ENCODE assay signal across 8 cellular contexts in genomic region chr2:37656512-37657423, GRCh38. TPM values are rescaled to one million over a fixed set of nuclear protein-coding genes. Genes with fewer than 3 reads are reported as not detected.
A peak's percentile ranks its signal among the peaks of the same experiment; 100 is the strongest.
DNase-seq lines count a peak whose midpoint lies in the region; ATAC-seq and TF ChIP-seq lines count a peak whose summit lies in the region.

No MANE protein-coding gene starts in this region.

- peaks cover 58% of the 10 kb centered on the region for H3K4me1 ChIP-seq in effector memory CD4-positive, alpha-beta T cell (ENCODE audit: control insufficient read depth, insufficient read depth, low read length, poor library complexity, severe bottlenecking)
- H3K4me1 ChIP-seq in trophoblast cell (ENCODE audit: control insufficient read depth in 1 of 2, insufficient read depth in 2 of 2, low read length in 2 of 2): peaks cover 32 to 45% of the 10 kb centered on the region in 2 experiments

- H4K12ac ChIP-seq in trophoblast cell (ENCODE audit: low read depth, low read length): no peak overlapping the region

- H3K79me1 ChIP-seq in trophoblast cell (ENCODE audit: low read length): peaks cover 12% of the 10 kb centered on the region

- H3K18ac ChIP-seq in trophoblast cell (ENCODE audit: low read length): peak overlapping the region; percentile 62

- H2BK12ac ChIP-seq in trophoblast cell (ENCODE audit: low read length): no peak overlapping the region

- peak overlapping the region; percentile 47 for H3K14ac ChIP-seq in trophoblast cell (ENCODE audit: low read length)

- DNase-seq in ELF-1 (ENCODE audit: low read depth, low spot score) (peak; percentile 50), NCI-H2196 treated with DMSO at 0.1 percent for 48 hours (lab: John Stamatoyannopoulos, UW; ENCODE audit: unreplicated experiment) (peak; percentile 14), trophoblast cell (peak in 1 of 2 donors; percentile 45), GF-D8 (lab: John Stamatoyannopoulos, UW) (no peak), GM20000 (ENCODE audit: low spot score) (no peak)
- no peak for DNase-seq in effector memory CD4-positive, alpha-beta T cell
- no peak for DNase-seq in stimulated activated CD4-positive, alpha-beta T cell treated with anti-CD3 and anti-CD28 coated beads, Interleukin-2, amount 100 ng/mL, for 24 hours

- H3K4me3 ChIP-seq in effector memory CD4-positive, alpha-beta T cell (ENCODE audit: insufficient read depth, low read depth, low read length, poor library complexity, severe bottlenecking): no peak overlapping the region
- H3K4me3 ChIP-seq in trophoblast cell (ENCODE audit: low read depth, low read length): no peak overlapping the region

- no peaks in the 10 kb centered on the region for H3K36me3 ChIP-seq in effector memory CD4-positive, alpha-beta T cell (ENCODE audit: control insufficient read depth, insufficient read depth, low read length)
- H3K36me3 ChIP-seq in trophoblast cell (ENCODE audit: control insufficient read depth in 1 of 2, insufficient read depth in 2 of 2, low read length in 2 of 2): peaks cover 1 to 10% of the 10 kb centered on the region in 2 experiments

- no peaks in the 10 kb centered on the region for H3K9me3 ChIP-seq in effector memory CD4-positive, alpha-beta T cell (ENCODE audit: control insufficient read depth, low read length)
- no peaks in the 10 kb centered on the region for H3K9me3 ChIP-seq in trophoblast cell (ENCODE audit: insufficient read depth, low read depth, low read length)

- no peak for ATAC-seq in HG03175 (IDR thresholded peaks at IDR 0.05; ENCODE audit: unreplicated experiment)

- H2BK5ac ChIP-seq in trophoblast cell (ENCODE audit: low read depth, low read length, poor library complexity): no peak overlapping the region

- H2AK5ac ChIP-seq in trophoblast cell (ENCODE audit: low read length): no peak overlapping the region

- H2BK120ac ChIP-seq in trophoblast cell (ENCODE audit: insufficient read depth, low read length, poor library complexity): peak overlapping the region; percentile 5

- H3K9ac ChIP-seq in trophoblast cell (ENCODE audit: low read length): no peak overlapping the region

- H3K79me2 ChIP-seq in trophoblast cell (ENCODE audit: control insufficient read depth, insufficient read depth, low read length, poor library complexity): peaks cover 11% of the 10 kb centered on the region

- peak overlapping the region; percentile 64 for H3K27ac ChIP-seq in effector memory CD4-positive, alpha-beta T cell (ENCODE audit: insufficient read depth, low read length, poor library complexity, severe bottlenecking)
- H3K27ac ChIP-seq in trophoblast cell (ENCODE audit: low read depth, low read length): peak overlapping the region; percentile 67

- TF ChIP-seq CTCF in GM20000 (IDR thresholded peaks at IDR 0.05; ENCODE audit: extremely low read depth, missing control alignments): no peak

- H2AFZ ChIP-seq in trophoblast cell (ENCODE audit: insufficient read depth, low read length, poor library complexity): no peak overlapping the region

- no peak overlapping the region for H3K23ac ChIP-seq in trophoblast cell (ENCODE audit: low read length)

- peak overlapping the region; percentile 3 for H4K8ac ChIP-seq in trophoblast cell (ENCODE audit: low read depth, low read length)

- WGBS in trophoblast cell (ENCODE audit: extremely low coverage, insufficient coverage, insufficient read length): no CpG with 5 or more reads among the region's 11 CpGs

- H3K27me3 ChIP-seq in effector memory CD4-positive, alpha-beta T cell (replicated peaks; ENCODE audit: control insufficient read depth, insufficient read depth, low read length, poor library complexity, severe bottlenecking): no peaks in the 10 kb centered on the region
- no peaks in the 10 kb centered on the region for H3K27me3 ChIP-seq in trophoblast cell (ENCODE audit: insufficient read depth, low read length)

- H3K4me2 ChIP-seq in trophoblast cell (ENCODE audit: low read length): no peak overlapping the region

- peak overlapping the region; percentile 24 for H3K4ac ChIP-seq in trophoblast cell (ENCODE audit: low read depth, low read length)

- H4K91ac ChIP-seq in trophoblast cell (ENCODE audit: low read depth, low read length): peak overlapping the region; percentile 22

RNA-seq across cellular contexts. Expression of gene CDC42EP3, which starts 14.7 kb away (rescaled TPM):
- polyA plus RNA-seq in trophoblast cell (2013): 60.8 TPM in 2 replicates

Comparison
In these comparisons a context has a peak if more than half of its experiments do, and no peak if none do; other contexts are left out.
1. DNase-seq: peak in ELF-1 (single experiment) and NCI-H2196 treated with DMSO at 0.1 percent for 48 hours (single experiment); none in effector memory CD4-positive, alpha-beta T cell (0 of 3), GF-D8 (single experiment), stimulated activated CD4-positive, alpha-beta T cell treated with anti-CD3 and anti-CD28 coated beads, Interleukin-2, amount 100 ng/mL, for 24 hours (0 of 2) and GM20000 (single experiment).